Comparison of ENCODE assay signal across 9 cellular contexts in the genomic region with DNA sequence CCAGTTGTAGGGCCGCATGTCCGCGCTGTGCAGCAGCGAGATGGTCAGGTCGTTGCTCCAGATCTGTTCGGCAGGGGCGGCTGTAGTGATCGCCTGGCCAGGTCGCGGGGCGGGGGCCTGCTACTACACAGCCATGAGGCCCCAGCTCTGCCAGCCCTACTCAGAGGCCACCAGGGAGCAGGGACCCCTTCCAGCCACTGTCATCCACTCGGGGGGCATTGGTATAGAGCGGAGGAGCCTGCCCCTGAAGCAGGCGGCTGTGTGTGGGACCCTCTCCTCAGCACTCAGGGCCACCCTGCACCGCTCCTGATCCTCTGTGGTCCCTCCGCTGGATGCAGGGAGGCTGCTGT. TPM values are rescaled to one million over a fixed set of nuclear protein-coding genes. Genes with fewer than 3 reads are reported as not detected.
A peak's percentile ranks its signal among the peaks of the same experiment; 100 is the strongest.
DNase-seq lines count a peak whose midpoint lies in the region; ATAC-seq, FAIRE-seq and TF ChIP-seq lines count a peak whose summit lies in the region.
"Had no signal": no experiment of that assay in that cellular context is flagged by ENCODE, and none has a peak within 500 bp of the region (broad histone marks: within the 10 kb centered on the region; RNA-seq: fewer than 3 reads in every experiment).

No MANE protein-coding gene starts in this region.

- no peak overlapping the region for H3K23ac ChIP-seq in mesenchymal stem cell (ENCODE audit: low read length in 2 of 2)

- H2AFZ ChIP-seq in mesenchymal stem cell (ENCODE audit: low read depth, low read length), result no peak overlapping the region

- peak overlapping the region; percentile 69 for H3K4me2 ChIP-seq in mesenchymal stem cell (ENCODE audit: low read length, poor library complexity, severe bottlenecking)

- DNase-seq in heart right ventricle (no peak), Right ventricle myocardium inferior (ENCODE audit: missing footprints) (no peak), astrocyte of the spinal cord (ENCODE audit: low read depth, low spot score) (no peak), mesenchymal stem cell (no peak), NCI-H524 (lab: John Stamatoyannopoulos, UW) (no peak), T1000 (lab: John Stamatoyannopoulos, UW) (no peak), RCC 7860 (ENCODE audit: low spot score) (no peak)

- ATAC-seq in heart right ventricle (no peak), Right ventricle myocardium inferior (no peak), GM18873 (IDR thresholded peaks at IDR 0.05; ENCODE audit: low FRiP score, unreplicated experiment) (no peak)

- intact Hi-C loops in heart right ventricle (cut with DNase I) (loop anchor here in 7 of 10 donors (5.0 kb wide), 6 partner anchors 41 to 151 kb away; a partner anchor contains a TSS), Right ventricle myocardium inferior (cut with DNase I) (loop anchor here (5.0 kb wide), 4 partner anchors 41 to 136 kb away; a partner anchor contains a TSS)

- no peak overlapping the region for H3K18ac ChIP-seq in mesenchymal stem cell (ENCODE audit: low read depth in 1 of 2, low read length in 2 of 2)

- peak overlapping the region in 9 of 10 donors; percentile 66 to 99 (median 95) for H3K4me3 ChIP-seq in heart right ventricle
- peak overlapping the region; percentile 75 for H3K4me3 ChIP-seq in astrocyte of the spinal cord (ENCODE audit: low read depth, low read length)
- peak overlapping the region; percentile 89 to 90 for H3K4me3 ChIP-seq in mesenchymal stem cell (ENCODE audit: insufficient read depth in 1 of 2, low read depth in 1 of 2, low read length in 2 of 2)

- no peak overlapping the region for H3K14ac ChIP-seq in mesenchymal stem cell (ENCODE audit: low read length in 2 of 2)

- no peak overlapping the region for H2AK5ac ChIP-seq in mesenchymal stem cell (ENCODE audit: low read length, severe bottlenecking)

- H2BK5ac ChIP-seq in mesenchymal stem cell (ENCODE audit: low read depth, low read length, poor library complexity, severe bottlenecking), result no peak overlapping the region

- in situ Hi-C loops in astrocyte of the spinal cord (cut with HindIII; ENCODE audit: low sequenced_read_pairs), result loop anchor here (25.0 kb wide), 1 partner anchor 94 kb away; a partner anchor contains a TSS

- H3K4me1 ChIP-seq in heart right ventricle (peaks cover 13 to 63% (median 31%) of the 10 kb centered on the region in 9 donors), mesenchymal stem cell (ENCODE audit: control insufficient read depth, insufficient read depth, low read depth, low read length) (peaks cover 27% of the 10 kb centered on the region)

- H3K36me3 ChIP-seq in heart right ventricle, result peaks cover 10 to 48% (median 28%) of the 10 kb centered on the region in 9 donors
- H3K36me3 ChIP-seq in mesenchymal stem cell (ENCODE audit: control insufficient read depth in 1 of 2, insufficient read depth in 2 of 2, low read depth in 1 of 2, low read length in 2 of 2), result peaks cover 41 to 53% of the 10 kb centered on the region in 2 experiments

- no peak overlapping the region for H3K4ac ChIP-seq in mesenchymal stem cell (ENCODE audit: low read depth in 1 of 2, low read length in 2 of 2)

- WGBS in heart right ventricle, 2 donors, result 92% methylated on average over 16 of the region's 16 CpGs
- WGBS in mesenchymal stem cell, result 90% methylated on average over 16 of the region's 16 CpGs

- peak overlapping the region; percentile 92 for H3K9ac ChIP-seq in mesenchymal stem cell (ENCODE audit: low read length)

- H2BK12ac ChIP-seq in mesenchymal stem cell (ENCODE audit: low read length in 2 of 2), result no peak overlapping the region

- TF ChIP-seq CTCF in heart right ventricle (IDR thresholded peaks at IDR 0.05) (no peak), astrocyte of the spinal cord (IDR thresholded peaks at IDR 0.05; ENCODE audit: low read depth, low read length) (no peak)

- peak overlapping the region; percentile 13 for H2BK15ac ChIP-seq in mesenchymal stem cell (ENCODE audit: low read depth, poor library complexity, severe bottlenecking)

- FAIRE-seq in RCC 7860 (lab: Jason Lieb, UNC), result no peak

- no peaks in the 10 kb centered on the region for H3K27me3 ChIP-seq in heart right ventricle
- no peaks in the 10 kb centered on the region for H3K27me3 ChIP-seq in mesenchymal stem cell (ENCODE audit: control insufficient read depth in 1 of 2, insufficient read depth in 1 of 2, low read length in 2 of 2)

- H2BK120ac ChIP-seq in mesenchymal stem cell (ENCODE audit: low read depth, low read length), result no peak overlapping the region

- H3K79me1 ChIP-seq in mesenchymal stem cell (replicated peaks; ENCODE audit: low read length, poor library complexity, severe bottlenecking), result peaks cover 26% of the 10 kb centered on the region

- no peak overlapping the region for H4K8ac ChIP-seq in mesenchymal stem cell (ENCODE audit: low read length)

- H3K27ac ChIP-seq in heart right ventricle, result peak overlapping the region in 6 of 10 donors; percentile 94 to 99 (median 98)
- H3K27ac ChIP-seq in mesenchymal stem cell (ENCODE audit: low read length, poor library complexity, severe bottlenecking), result no peak overlapping the region

- no peak overlapping the region for H4K91ac ChIP-seq in mesenchymal stem cell (ENCODE audit: low read length)

- H3K9me3 ChIP-seq in heart right ventricle (no peaks in the 10 kb centered on the region), mesenchymal stem cell (ENCODE audit: control insufficient read depth, low read length) (no peaks in the 10 kb centered on the region)

RNA-seq across cellular contexts. Expression of a gene that starts 1.7 kb away (rescaled TPM):
- total RNA-seq in heart right ventricle (100 to 1,000 TPM; 118 to 169 (median 138) TPM), Right ventricle myocardium inferior (143 TPM)
- polyA plus RNA-seq in heart right ventricle, result 100 to 1,000 TPM; 177 to 215 TPM
- polyA plus RNA-seq in mesenchymal stem cell (2013, experiment 1 of 2), result 58.2 TPM
- polyA plus RNA-seq in mesenchymal stem cell (2013, experiment 2 of 2), result 59.5 TPM

RNA-seq across cellular contexts. Expression of a gene that starts 2.2 kb away (rescaled TPM):
- total RNA-seq in heart right ventricle, result 10 to 100 TPM in 1 of 10 donors, 1 to 10 TPM in 9; 1.2 to 10.0 (median 2.4) TPM
- polyA plus RNA-seq in heart right ventricle, result 1 to 10 TPM; 2.0 to 2.1 TPM
- 1.3 TPM for total RNA-seq in Right ventricle myocardium inferior
- 0.55 TPM for polyA plus RNA-seq in mesenchymal stem cell (2013, experiment 1 of 2)
- 0.55 TPM for polyA plus RNA-seq in mesenchymal stem cell (2013, experiment 2 of 2)
- total RNA-seq: Daoy had no signal

RNA-seq across cellular contexts. Expression of a gene that starts 9.2 kb away (rescaled TPM):
- total RNA-seq in heart right ventricle, result 10 to 100 TPM in 4 of 10 donors, 1 to 10 TPM in 6; 4.1 to 17.9 (median 6.8) TPM
- polyA plus RNA-seq in heart right ventricle, result 1 to 10 TPM in 1 of 2 donors, under 1 TPM in 1; 0.74 to 8.3 TPM
- 2.9 TPM for total RNA-seq in Right ventricle myocardium inferior
- 0.07 TPM for polyA plus RNA-seq in mesenchymal stem cell (2013, experiment 1 of 2)
- 0.07 TPM for polyA plus RNA-seq in mesenchymal stem cell (2013, experiment 2 of 2)
- total RNA-seq: Daoy had no signal

RNA-seq across cellular contexts. Expression of a gene that starts 34.4 kb away (rescaled TPM):
- total RNA-seq in heart right ventricle (1,000 to 10,000 TPM; 1,129 to 5,119 (median 4,014) TPM), Right ventricle myocardium inferior (6,282 TPM)
- polyA plus RNA-seq in heart right ventricle, result 1,000 to 10,000 TPM; 2,970 to 3,711 TPM
- polyA plus RNA-seq in mesenchymal stem cell (2013, experiment 1 of 2), result 172 TPM
- polyA plus RNA-seq in mesenchymal stem cell (2013, experiment 2 of 2), result 175 TPM
- total RNA-seq: Daoy had no signal

RNA-seq across cellular contexts. Expression of a gene that starts 39.9 kb away (rescaled TPM):
- total RNA-seq in heart right ventricle (10 to 100 TPM in 2 of 10 donors, 1 to 10 TPM in 8; 1.4 to 10.9 (median 6.4) TPM), Right ventricle myocardium inferior (8.6 TPM)
- 10 to 100 TPM in 1 of 2 donors, under 1 TPM in 1; 0.10 to 10.3 TPM for polyA plus RNA-seq in heart right ventricle
- polyA plus RNA-seq in mesenchymal stem cell (2013, experiment 1 of 2), result 4.3 TPM
- 4.1 TPM for polyA plus RNA-seq in mesenchymal stem cell (2013, experiment 2 of 2)
- total RNA-seq: Daoy had no signal
